ENCODE assay signal across 1 cellular context in the genomic region with DNA sequence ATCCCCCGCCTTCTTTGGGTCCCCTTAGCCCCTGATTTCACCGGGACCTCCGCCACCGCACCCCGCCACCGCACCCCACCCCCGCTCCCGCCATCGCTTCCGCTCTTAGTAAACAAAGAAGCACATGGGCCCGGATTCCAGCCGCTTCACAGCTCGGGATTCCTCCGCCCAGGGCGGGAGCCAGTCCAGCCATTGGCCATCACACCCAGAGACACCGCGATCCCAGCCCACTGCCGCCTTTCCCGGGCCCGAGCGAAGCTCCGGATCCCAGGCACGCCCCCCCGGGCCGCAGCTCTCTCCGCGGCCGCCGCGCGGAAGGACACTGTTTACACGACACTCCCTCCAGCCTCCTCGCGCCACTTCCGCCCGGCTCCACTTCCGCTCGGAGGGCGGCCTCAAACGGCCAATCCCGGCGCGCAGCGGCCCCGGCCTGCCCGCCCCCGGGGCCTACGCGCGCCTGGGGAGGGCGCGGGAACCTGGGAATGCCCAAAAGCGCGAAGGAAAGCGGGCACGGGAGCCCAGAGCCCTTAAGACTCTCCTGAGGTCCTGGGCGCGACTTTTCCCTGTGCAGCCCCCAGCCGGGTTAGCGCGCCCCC.
TF ChIP-seq lines count a peak whose summit lies in the region.

No MANE protein-coding gene starts in this region.

TF ChIP-seq in HepG2, 621 proteins besides CTCF, POLR2A, EP300 and RAD21 (continues in another document):
- TF ChIP-seq FOXA3 (CRISPR knock-in tag; IDR thresholded peaks at IDR 0.05) (peak; percentile 92), ZNF563 (CRISPR knock-in tag; IDR thresholded peaks at IDR 0.05) (peak; percentile 75; the same call in 1 of the 2 replicates), ZNF780A (CRISPR knock-in tag; IDR thresholded peaks at IDR 0.05) (no peak), NFKB2 (CRISPR knock-in tag; IDR thresholded peaks at IDR 0.05; ENCODE audit: borderline replicate concordance) (peak; percentile 69; the same call in 1 of the 2 replicates), U2AF2 (IDR thresholded peaks at IDR 0.05; ENCODE audit: low read depth, low read length) (0 out of 2 replicates have a peak, but pooled peaks have one; percentile 65), ZFP36 (IDR thresholded peaks at IDR 0.05; ENCODE audit: borderline replicate concordance, low read depth, low read length, partially characterized antibody) (no peak), NAIF1 (CRISPR knock-in tag; IDR thresholded peaks at IDR 0.05; ENCODE audit: borderline replicate concordance) (no peak), ZNF557 (CRISPR knock-in tag; IDR thresholded peaks at IDR 0.05) (peak; percentile 89), FOXA1 (IDR thresholded peaks at IDR 0.05) (peak; percentile 71), FOXA1 (CRISPR knock-in tag; IDR thresholded peaks at IDR 0.05) (peak; percentile 99), NR2F2 (IDR thresholded peaks at IDR 0.05; ENCODE audit: borderline replicate concordance, low read depth) (no peak; the same call in 1 of the 2 replicates), ZFP62 (CRISPR knock-in tag; IDR thresholded peaks at IDR 0.05) (no peak), SRSF4 (IDR thresholded peaks at IDR 0.05; ENCODE audit: low read depth, low read length, poor library complexity, severe bottlenecking) (no peak), ZNF660 (CRISPR knock-in tag; IDR thresholded peaks at IDR 0.05; ENCODE audit: borderline replicate concordance, low read depth) (no peak), NFYB (CRISPR knock-in tag; IDR thresholded peaks at IDR 0.05) (peak; percentile 86), ZNF101 (CRISPR knock-in tag; IDR thresholded peaks at IDR 0.05; ENCODE audit: borderline replicate concordance, low read depth) (0 out of 2 replicates have a peak, but pooled peaks have one; percentile 66), SAP130 (CRISPR knock-in tag; IDR thresholded peaks at IDR 0.05; ENCODE audit: low read depth) (peak; percentile 98), JUN (CRISPR knock-in tag; IDR thresholded peaks at IDR 0.05) (no peak), ZBTB3 (CRISPR knock-in tag; IDR thresholded peaks at IDR 0.05; ENCODE audit: borderline replicate concordance, low read depth) (peak; percentile 30; the same call in 1 of the 2 replicates), ZNF781 (CRISPR knock-in tag; IDR thresholded peaks at IDR 0.05; ENCODE audit: borderline replicate concordance, not compliant biosample characterization) (no peak), ZNF33B (CRISPR knock-in tag; IDR thresholded peaks at IDR 0.05) (peak; percentile 35; the same call in 1 of the 2 replicates), ZNF335 (CRISPR knock-in tag; IDR thresholded peaks at IDR 0.05) (no peak), DNMT3B (CRISPR knock-in tag; conservative IDR thresholded peaks at IDR 0.05) (0 out of 2 replicates have a peak, but pooled peaks have one; percentile 42), ZNF749 (CRISPR knock-in tag; IDR thresholded peaks at IDR 0.05; ENCODE audit: borderline replicate concordance) (no peak), RFXANK (CRISPR knock-in tag; IDR thresholded peaks at IDR 0.05) (no peak), ZNF615 (CRISPR knock-in tag; IDR thresholded peaks at IDR 0.05; ENCODE audit: borderline replicate concordance) (no peak), FOXC1 (CRISPR knock-in tag; IDR thresholded peaks at IDR 0.05; ENCODE audit: borderline replicate concordance) (peak; percentile 56; the same call in 1 of the 2 replicates), ZNF326 (CRISPR knock-in tag; IDR thresholded peaks at IDR 0.05; ENCODE audit: borderline replicate concordance) (no peak), NCOR1 (IDR thresholded peaks at IDR 0.05; ENCODE audit: borderline replicate concordance, low read length) (peak; percentile 59; the same call in 1 of the 2 replicates), PAF1 (CRISPR knock-in tag; IDR thresholded peaks at IDR 0.05) (no peak), RELA (CRISPR knock-in tag; IDR thresholded peaks at IDR 0.05) (no peak), ZNF207 (IDR thresholded peaks at IDR 0.05; ENCODE audit: borderline replicate concordance) (no peak)
- TF ChIP-seq, protein P1, sequence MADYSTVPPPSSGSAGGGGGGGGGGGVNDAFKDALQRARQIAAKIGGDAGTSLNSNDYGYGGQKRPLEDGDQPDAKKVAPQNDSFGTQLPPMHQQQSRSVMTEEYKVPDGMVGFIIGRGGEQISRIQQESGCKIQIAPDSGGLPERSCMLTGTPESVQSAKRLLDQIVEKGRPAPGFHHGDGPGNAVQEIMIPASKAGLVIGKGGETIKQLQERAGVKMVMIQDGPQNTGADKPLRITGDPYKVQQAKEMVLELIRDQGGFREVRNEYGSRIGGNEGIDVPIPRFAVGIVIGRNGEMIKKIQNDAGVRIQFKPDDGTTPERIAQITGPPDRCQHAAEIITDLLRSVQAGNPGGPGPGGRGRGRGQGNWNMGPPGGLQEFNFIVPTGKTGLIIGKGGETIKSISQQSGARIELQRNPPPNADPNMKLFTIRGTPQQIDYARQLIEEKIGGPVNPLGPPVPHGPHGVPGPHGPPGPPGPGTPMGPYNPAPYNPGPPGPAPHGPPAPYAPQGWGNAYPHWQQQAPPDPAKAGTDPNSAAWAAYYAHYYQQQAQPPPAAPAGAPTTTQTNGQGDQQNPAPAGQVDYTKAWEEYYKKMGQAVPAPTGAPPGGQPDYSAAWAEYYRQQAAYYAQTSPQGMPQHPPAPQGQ (CRISPR knock-in tag; IDR thresholded peaks at IDR 0.05; ENCODE audit: borderline replicate concordance): no peak
- TF ChIP-seq, protein P2, sequence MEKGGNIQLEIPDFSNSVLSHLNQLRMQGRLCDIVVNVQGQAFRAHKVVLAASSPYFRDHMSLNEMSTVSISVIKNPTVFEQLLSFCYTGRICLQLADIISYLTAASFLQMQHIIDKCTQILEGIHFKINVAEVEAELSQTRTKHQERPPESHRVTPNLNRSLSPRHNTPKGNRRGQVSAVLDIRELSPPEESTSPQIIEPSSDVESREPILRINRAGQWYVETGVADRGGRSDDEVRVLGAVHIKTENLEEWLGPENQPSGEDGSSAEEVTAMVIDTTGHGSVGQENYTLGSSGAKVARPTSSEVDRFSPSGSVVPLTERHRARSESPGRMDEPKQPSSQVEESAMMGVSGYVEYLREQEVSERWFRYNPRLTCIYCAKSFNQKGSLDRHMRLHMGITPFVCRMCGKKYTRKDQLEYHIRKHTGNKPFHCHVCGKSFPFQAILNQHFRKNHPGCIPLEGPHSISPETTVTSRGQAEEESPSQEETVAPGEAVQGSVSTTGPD (CRISPR knock-in tag; IDR thresholded peaks at IDR 0.05): no peak
- TF ChIP-seq, protein P3, sequence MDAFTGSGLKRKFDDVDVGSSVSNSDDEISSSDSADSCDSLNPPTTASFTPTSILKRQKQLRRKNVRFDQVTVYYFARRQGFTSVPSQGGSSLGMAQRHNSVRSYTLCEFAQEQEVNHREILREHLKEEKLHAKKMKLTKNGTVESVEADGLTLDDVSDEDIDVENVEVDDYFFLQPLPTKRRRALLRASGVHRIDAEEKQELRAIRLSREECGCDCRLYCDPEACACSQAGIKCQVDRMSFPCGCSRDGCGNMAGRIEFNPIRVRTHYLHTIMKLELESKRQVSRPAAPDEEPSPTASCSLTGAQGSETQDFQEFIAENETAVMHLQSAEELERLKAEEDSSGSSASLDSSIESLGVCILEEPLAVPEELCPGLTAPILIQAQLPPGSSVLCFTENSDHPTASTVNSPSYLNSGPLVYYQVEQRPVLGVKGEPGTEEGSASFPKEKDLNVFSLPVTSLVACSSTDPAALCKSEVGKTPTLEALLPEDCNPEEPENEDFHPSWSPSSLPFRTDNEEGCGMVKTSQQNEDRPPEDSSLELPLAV (CRISPR knock-in tag; conservative IDR thresholded peaks at IDR 0.05; ENCODE audit: low read depth): no peak
- TF ChIP-seq, protein P4, sequence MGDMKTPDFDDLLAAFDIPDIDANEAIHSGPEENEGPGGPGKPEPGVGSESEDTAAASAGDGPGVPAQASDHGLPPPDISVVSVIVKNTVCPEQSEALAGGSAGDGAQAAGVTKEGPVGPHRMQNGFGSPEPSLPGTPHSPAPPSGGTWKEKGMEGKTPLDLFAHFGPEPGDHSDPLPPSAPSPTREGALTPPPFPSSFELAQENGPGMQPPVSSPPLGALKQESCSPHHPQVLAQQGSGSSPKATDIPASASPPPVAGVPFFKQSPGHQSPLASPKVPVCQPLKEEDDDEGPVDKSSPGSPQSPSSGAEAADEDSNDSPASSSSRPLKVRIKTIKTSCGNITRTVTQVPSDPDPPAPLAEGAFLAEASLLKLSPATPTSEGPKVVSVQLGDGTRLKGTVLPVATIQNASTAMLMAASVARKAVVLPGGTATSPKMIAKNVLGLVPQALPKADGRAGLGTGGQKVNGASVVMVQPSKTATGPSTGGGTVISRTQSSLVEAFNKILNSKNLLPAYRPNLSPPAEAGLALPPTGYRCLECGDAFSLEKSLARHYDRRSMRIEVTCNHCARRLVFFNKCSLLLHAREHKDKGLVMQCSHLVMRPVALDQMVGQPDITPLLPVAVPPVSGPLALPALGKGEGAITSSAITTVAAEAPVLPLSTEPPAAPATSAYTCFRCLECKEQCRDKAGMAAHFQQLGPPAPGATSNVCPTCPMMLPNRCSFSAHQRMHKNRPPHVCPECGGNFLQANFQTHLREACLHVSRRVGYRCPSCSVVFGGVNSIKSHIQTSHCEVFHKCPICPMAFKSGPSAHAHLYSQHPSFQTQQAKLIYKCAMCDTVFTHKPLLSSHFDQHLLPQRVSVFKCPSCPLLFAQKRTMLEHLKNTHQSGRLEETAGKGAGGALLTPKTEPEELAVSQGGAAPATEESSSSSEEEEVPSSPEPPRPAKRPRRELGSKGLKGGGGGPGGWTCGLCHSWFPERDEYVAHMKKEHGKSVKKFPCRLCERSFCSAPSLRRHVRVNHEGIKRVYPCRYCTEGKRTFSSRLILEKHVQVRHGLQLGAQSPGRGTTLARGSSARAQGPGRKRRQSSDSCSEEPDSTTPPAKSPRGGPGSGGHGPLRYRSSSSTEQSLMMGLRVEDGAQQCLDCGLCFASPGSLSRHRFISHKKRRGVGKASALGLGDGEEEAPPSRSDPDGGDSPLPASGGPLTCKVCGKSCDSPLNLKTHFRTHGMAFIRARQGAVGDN (CRISPR knock-in tag; IDR thresholded peaks at IDR 0.05): peak; percentile 77
- TF ChIP-seq, protein P5, sequence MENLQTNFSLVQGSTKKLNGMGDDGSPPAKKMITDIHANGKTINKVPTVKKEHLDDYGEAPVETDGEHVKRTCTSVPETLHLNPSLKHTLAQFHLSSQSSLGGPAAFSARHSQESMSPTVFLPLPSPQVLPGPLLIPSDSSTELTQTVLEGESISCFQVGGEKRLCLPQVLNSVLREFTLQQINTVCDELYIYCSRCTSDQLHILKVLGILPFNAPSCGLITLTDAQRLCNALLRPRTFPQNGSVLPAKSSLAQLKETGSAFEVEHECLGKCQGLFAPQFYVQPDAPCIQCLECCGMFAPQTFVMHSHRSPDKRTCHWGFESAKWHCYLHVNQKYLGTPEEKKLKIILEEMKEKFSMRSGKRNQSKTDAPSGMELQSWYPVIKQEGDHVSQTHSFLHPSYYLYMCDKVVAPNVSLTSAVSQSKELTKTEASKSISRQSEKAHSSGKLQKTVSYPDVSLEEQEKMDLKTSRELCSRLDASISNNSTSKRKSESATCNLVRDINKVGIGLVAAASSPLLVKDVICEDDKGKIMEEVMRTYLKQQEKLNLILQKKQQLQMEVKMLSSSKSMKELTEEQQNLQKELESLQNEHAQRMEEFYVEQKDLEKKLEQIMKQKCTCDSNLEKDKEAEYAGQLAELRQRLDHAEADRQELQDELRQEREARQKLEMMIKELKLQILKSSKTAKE (CRISPR knock-in tag; IDR thresholded peaks at IDR 0.05; ENCODE audit: borderline replicate concordance): 0 out of 2 replicates have a peak, but pooled peaks have one; percentile 34
- TF ChIP-seq, protein P6, sequence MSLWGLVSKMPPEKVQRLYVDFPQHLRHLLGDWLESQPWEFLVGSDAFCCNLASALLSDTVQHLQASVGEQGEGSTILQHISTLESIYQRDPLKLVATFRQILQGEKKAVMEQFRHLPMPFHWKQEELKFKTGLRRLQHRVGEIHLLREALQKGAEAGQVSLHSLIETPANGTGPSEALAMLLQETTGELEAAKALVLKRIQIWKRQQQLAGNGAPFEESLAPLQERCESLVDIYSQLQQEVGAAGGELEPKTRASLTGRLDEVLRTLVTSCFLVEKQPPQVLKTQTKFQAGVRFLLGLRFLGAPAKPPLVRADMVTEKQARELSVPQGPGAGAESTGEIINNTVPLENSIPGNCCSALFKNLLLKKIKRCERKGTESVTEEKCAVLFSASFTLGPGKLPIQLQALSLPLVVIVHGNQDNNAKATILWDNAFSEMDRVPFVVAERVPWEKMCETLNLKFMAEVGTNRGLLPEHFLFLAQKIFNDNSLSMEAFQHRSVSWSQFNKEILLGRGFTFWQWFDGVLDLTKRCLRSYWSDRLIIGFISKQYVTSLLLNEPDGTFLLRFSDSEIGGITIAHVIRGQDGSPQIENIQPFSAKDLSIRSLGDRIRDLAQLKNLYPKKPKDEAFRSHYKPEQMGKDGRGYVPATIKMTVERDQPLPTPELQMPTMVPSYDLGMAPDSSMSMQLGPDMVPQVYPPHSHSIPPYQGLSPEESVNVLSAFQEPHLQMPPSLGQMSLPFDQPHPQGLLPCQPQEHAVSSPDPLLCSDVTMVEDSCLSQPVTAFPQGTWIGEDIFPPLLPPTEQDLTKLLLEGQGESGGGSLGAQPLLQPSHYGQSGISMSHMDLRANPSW (CRISPR knock-in tag; IDR thresholded peaks at IDR 0.05; ENCODE audit: borderline replicate concordance): 0 out of 2 replicates have a peak, but pooled peaks have one; percentile 17
- TF ChIP-seq, protein P7, sequence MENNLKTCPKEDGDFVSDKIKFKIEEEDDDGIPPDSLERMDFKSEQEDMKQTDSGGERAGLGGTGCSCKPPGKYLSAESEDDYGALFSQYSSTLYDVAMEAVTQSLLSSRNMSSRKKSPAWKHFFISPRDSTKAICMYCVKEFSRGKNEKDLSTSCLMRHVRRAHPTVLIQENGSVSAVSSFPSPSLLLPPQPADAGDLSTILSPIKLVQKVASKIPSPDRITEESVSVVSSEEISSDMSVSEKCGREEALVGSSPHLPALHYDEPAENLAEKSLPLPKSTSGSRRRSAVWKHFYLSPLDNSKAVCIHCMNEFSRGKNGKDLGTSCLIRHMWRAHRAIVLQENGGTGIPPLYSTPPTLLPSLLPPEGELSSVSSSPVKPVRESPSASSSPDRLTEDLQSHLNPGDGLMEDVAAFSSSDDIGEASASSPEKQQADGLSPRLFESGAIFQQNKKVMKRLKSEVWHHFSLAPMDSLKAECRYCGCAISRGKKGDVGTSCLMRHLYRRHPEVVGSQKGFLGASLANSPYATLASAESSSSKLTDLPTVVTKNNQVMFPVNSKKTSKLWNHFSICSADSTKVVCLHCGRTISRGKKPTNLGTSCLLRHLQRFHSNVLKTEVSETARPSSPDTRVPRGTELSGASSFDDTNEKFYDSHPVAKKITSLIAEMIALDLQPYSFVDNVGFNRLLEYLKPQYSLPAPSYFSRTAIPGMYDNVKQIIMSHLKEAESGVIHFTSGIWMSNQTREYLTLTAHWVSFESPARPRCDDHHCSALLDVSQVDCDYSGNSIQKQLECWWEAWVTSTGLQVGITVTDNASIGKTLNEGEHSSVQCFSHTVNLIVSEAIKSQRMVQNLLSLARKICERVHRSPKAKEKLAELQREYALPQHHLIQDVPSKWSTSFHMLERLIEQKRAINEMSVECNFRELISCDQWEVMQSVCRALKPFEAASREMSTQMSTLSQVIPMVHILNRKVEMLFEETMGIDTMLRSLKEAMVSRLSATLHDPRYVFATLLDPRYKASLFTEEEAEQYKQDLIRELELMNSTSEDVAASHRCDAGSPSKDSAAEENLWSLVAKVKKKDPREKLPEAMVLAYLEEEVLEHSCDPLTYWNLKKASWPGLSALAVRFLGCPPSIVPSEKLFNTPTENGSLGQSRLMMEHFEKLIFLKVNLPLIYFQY (CRISPR knock-in tag; IDR thresholded peaks at IDR 0.05; ENCODE audit: borderline replicate concordance): no peak; the same call in 1 of the 2 replicates
